ENCODE assay signal across 21 cellular contexts in genomic region chr14:77063581-77064289, GRCh38. TPM values are rescaled to one million over a fixed set of nuclear protein-coding genes. Genes with fewer than 3 reads are reported as not detected.
DNase-seq lines count a peak whose midpoint lies in the region; ATAC-seq and TF ChIP-seq lines count a peak whose summit lies in the region.
"Had no signal": no experiment of that assay in that cellular context is flagged by ENCODE, and none has a peak within 500 bp of the region (broad histone marks: within the 10 kb centered on the region; RNA-seq: fewer than 3 reads in every experiment).

No MANE protein-coding gene starts in this region.

- no peak for TF ChIP-seq POLR2A in body of pancreas (IDR thresholded peaks at IDR 0.05)

- H3K36me3 ChIP-seq in body of pancreas (replicated peaks in 1 of 2; ENCODE audit: insufficient read depth in 1 of 2, low read depth in 2 of 2) = no peaks in the 10 kb centered on the region
- H3K36me3 ChIP-seq: gastrocnemius medialis, upper lobe of right lung had no signal

- 67 to 84% methylated on average over 12 of the region's 12 CpGs for WGBS in body of pancreas, 2 donors

- H3K4me3 ChIP-seq in fibroblast of villous mesenchyme (ENCODE audit: low read depth, low read length) (no peak overlapping the region), body of pancreas (no peak overlapping the region)
- H3K4me3 ChIP-seq: gastrocnemius medialis, lung, upper lobe of right lung had no signal

- H3K4me3 Mint-ChIP-seq in stimulated activated memory B cell treated with anti-CD40 and anti-IgM and Interleukin-4, amounts not matched to agents 10 μg/mL and 1 μg/mL and 100 μg/mL, for 72 hours = no peak overlapping the region
- no peak overlapping the region for H3K4me3 Mint-ChIP-seq in stimulated activated naive CD8-positive, alpha-beta T cell treated with anti-CD3 and anti-CD28 coated beads, Interleukin-15, amount 100 ng/mL, for 72 hours
- H3K4me3 Mint-ChIP-seq: activated CD8-positive, alpha-beta T cell treated with anti-CD3 and anti-CD28 coated beads, Interleukin-2, amount 10 ng/mL, durations not matched to agents 7 days and 5 days; activated naive CD4-positive, alpha-beta T cell treated with anti-CD3 and anti-CD28 coated beads, Interleukin-2, amount 10 ng/mL, durations not matched to agents 7 days and 5 days; stimulated activated naive CD8-positive, alpha-beta T cell treated with anti-CD3 and anti-CD28 coated beads, Interleukin-15, Interleukin-2, amounts not matched to agents 100 ng/mL and 50 ng/mL, for 24 hours had no signal

- no peaks in the 10 kb centered on the region for H3K27me3 ChIP-seq in body of pancreas
- H3K27me3 ChIP-seq: gastrocnemius medialis, upper lobe of right lung had no signal

- no peaks in the 10 kb centered on the region for H3K9me3 Mint-ChIP-seq in stimulated activated memory B cell treated with anti-CD40 and anti-IgM and Interleukin-4, amounts not matched to agents 10 μg/mL and 1 μg/mL and 100 μg/mL, for 72 hours
- H3K9me3 Mint-ChIP-seq in stimulated activated naive CD8-positive, alpha-beta T cell treated with anti-CD3 and anti-CD28 coated beads, Interleukin-15, amount 100 ng/mL, for 72 hours = no peaks in the 10 kb centered on the region
- H3K9me3 Mint-ChIP-seq: activated naive CD4-positive, alpha-beta T cell treated with anti-CD3 and anti-CD28 coated beads, Interleukin-2, amount 10 ng/mL, durations not matched to agents 7 days and 5 days; stimulated activated naive CD8-positive, alpha-beta T cell treated with anti-CD3 and anti-CD28 coated beads, Interleukin-15, Interleukin-2, amounts not matched to agents 100 ng/mL and 50 ng/mL, for 24 hours had no signal

- peaks cover 18% of the 10 kb centered on the region for H3K4me1 ChIP-seq in body of pancreas

- ATAC-seq in stimulated activated memory B cell treated with anti-CD40 and anti-IgM and Interleukin-4, amounts not matched to agents 10 μg/mL and 1 μg/mL and 100 μg/mL, for 72 hours = no peak
- ATAC-seq in stimulated activated naive CD8-positive, alpha-beta T cell treated with anti-CD3 and anti-CD28 coated beads, Interleukin-15, amount 100 ng/mL, for 72 hours = no peak
- no peak for ATAC-seq in body of pancreas
- ATAC-seq: activated CD8-positive, alpha-beta T cell treated with anti-CD3 and anti-CD28 coated beads, Interleukin-2, amount 10 ng/mL, durations not matched to agents 7 days and 5 days; gastrocnemius medialis; upper lobe of right lung had no signal

- TF ChIP-seq CTCF in fibroblast of villous mesenchyme (IDR thresholded peaks at IDR 0.05; ENCODE audit: insufficient read depth, low read depth, low read length) (no peak), body of pancreas (IDR thresholded peaks at IDR 0.05) (no peak)

- no peaks in the 10 kb centered on the region for H3K9me3 ChIP-seq in body of pancreas
- H3K9me3 ChIP-seq: gastrocnemius medialis, upper lobe of right lung had no signal

- no peaks in the 10 kb centered on the region for H3K36me3 Mint-ChIP-seq in stimulated activated memory B cell treated with anti-CD40 and anti-IgM and Interleukin-4, amounts not matched to agents 10 μg/mL and 1 μg/mL and 100 μg/mL, for 72 hours
- H3K36me3 Mint-ChIP-seq: activated naive CD4-positive, alpha-beta T cell treated with anti-CD3 and anti-CD28 coated beads, Interleukin-2, amount 10 ng/mL, durations not matched to agents 7 days and 5 days had no signal

- peaks cover 40% of the 10 kb centered on the region for H3K4me1 Mint-ChIP-seq in stimulated activated memory B cell treated with anti-CD40 and anti-IgM and Interleukin-4, amounts not matched to agents 10 μg/mL and 1 μg/mL and 100 μg/mL, for 72 hours
- peaks cover 7% of the 10 kb centered on the region for H3K4me1 Mint-ChIP-seq in stimulated activated naive CD8-positive, alpha-beta T cell treated with anti-CD3 and anti-CD28 coated beads, Interleukin-15, amount 100 ng/mL, for 72 hours

- peaks cover 5% of the 10 kb centered on the region for H3K27me3 Mint-ChIP-seq in stimulated activated memory B cell treated with anti-CD40 and anti-IgM and Interleukin-4, amounts not matched to agents 10 μg/mL and 1 μg/mL and 100 μg/mL, for 72 hours
- peaks cover 8% of the 10 kb centered on the region for H3K27me3 Mint-ChIP-seq in stimulated activated naive CD8-positive, alpha-beta T cell treated with anti-CD3 and anti-CD28 coated beads, Interleukin-15, amount 100 ng/mL, for 72 hours

- H3K27ac ChIP-seq in body of pancreas = no peak overlapping the region
- H3K27ac ChIP-seq: upper lobe of right lung had no signal

- peak; percentile 99 for DNase-seq in NCI-H1694 (lab: John Stamatoyannopoulos, UW)
- peak; percentile 56 for DNase-seq in astrocyte of the hippocampus (ENCODE audit: low read depth, low spot score)
- DNase-seq in fibroblast of villous mesenchyme (ENCODE audit: low read depth) = peak; percentile 68
- no peak for DNase-seq in stimulated activated naive CD8-positive, alpha-beta T cell treated with anti-CD3 and anti-CD28 coated beads, Interleukin-15, amount 100 ng/mL, for 72 hours
- no peak for DNase-seq in body of pancreas
- DNase-seq in T-helper 1 cell = no peak
- DNase-seq: activated CD4-positive, CD25-positive, alpha-beta regulatory T cell; activated CD8-positive, alpha-beta T cell treated with anti-CD3 and anti-CD28 coated beads, Interleukin-2, amount 10 ng/mL, durations not matched to agents 7 days and 5 days; activated naive CD4-positive, alpha-beta T cell treated with anti-CD3 and anti-CD28 coated beads, Interleukin-2, amount 10 ng/mL, durations not matched to agents 7 days and 5 days; activated T-cell treated with anti-CD3 and anti-CD28 coated beads, Interleukin-2, amount 50 U/mL, for 1 hour; dermis blood vessel endothelial cell; gastrocnemius medialis; HCEC 1CT; NCI-H1092 treated with DMSO at 0.1 percent for 48 hours; NCI-H2081 treated with DMSO at 0.1 percent for 48 hours; NCI-H524 treated with DMSO at 0.1 percent for 48 hours; stimulated activated CD4-positive, alpha-beta T cell treated with anti-CD3 and anti-CD28 coated beads, Interleukin-2, amount 100 ng/mL, for 24 hours; upper lobe of right lung had no signal

- intact Hi-C loops in body of pancreas (cut with DNase I) = loop anchor here (10.0 kb wide), 1 partner anchor 149 kb away; no protein-coding TSS in a partner anchor

- H3K27ac Mint-ChIP-seq in stimulated activated memory B cell treated with anti-CD40 and anti-IgM and Interleukin-4, amounts not matched to agents 10 μg/mL and 1 μg/mL and 100 μg/mL, for 72 hours = peak overlapping the region; percentile 7
- H3K27ac Mint-ChIP-seq in stimulated activated naive CD8-positive, alpha-beta T cell treated with anti-CD3 and anti-CD28 coated beads, Interleukin-15, amount 100 ng/mL, for 72 hours = no peak overlapping the region
- H3K27ac Mint-ChIP-seq: activated CD8-positive, alpha-beta T cell treated with anti-CD3 and anti-CD28 coated beads, Interleukin-2, amount 10 ng/mL, durations not matched to agents 7 days and 5 days; activated naive CD4-positive, alpha-beta T cell treated with anti-CD3 and anti-CD28 coated beads, Interleukin-2, amount 10 ng/mL, durations not matched to agents 7 days and 5 days; stimulated activated naive CD8-positive, alpha-beta T cell treated with anti-CD3 and anti-CD28 coated beads, Interleukin-15, Interleukin-2, amounts not matched to agents 100 ng/mL and 50 ng/mL, for 24 hours had no signal

RNA-seq across cellular contexts. Expression of gene CIPC, which starts 34.3 kb away (rescaled TPM):
- total RNA-seq in fibroblast of villous mesenchyme (11.3 and 23.7 TPM in 2 replicates), body of pancreas (10 to 100 TPM; 13.7 to 17.1 TPM)

RNA-seq across cellular contexts. Expression of gene IRF2BPL, which starts 35.2 kb away (rescaled TPM):
- total RNA-seq in fibroblast of villous mesenchyme = 40.2 and 44.1 TPM in 2 replicates
- total RNA-seq in body of pancreas = 10 to 100 TPM; 26.7 to 52.1 TPM

Comparison
In these comparisons a context has a peak if more than half of its experiments do, and no peak if none do; other contexts are left out.
1. DNase-seq: peak in NCI-H1694 (single experiment), astrocyte of the hippocampus (single experiment) and fibroblast of villous mesenchyme (single experiment); none in stimulated activated naive CD8-positive, alpha-beta T cell treated with anti-CD3 and anti-CD28 coated beads, Interleukin-15, amount 100 ng/mL, for 72 hours (0 of 2), body of pancreas (0 of 4) and T-helper 1 cell (0 of 5).